8 cellular contexts compared by ENCODE assay signal in genomic region chr15:64460737-64461576, GRCh38. TPM values are rescaled to one million over a fixed set of nuclear protein-coding genes. Genes with fewer than 3 reads are reported as not detected.
DNase-seq lines count a peak whose midpoint lies in the region; ATAC-seq and TF ChIP-seq lines count a peak whose summit lies in the region.

No MANE protein-coding gene starts in this region.

- no peaks in the 10 kb centered on the region for H3K27me3 Mint-ChIP-seq in activated naive CD8-positive, alpha-beta T cell treated with anti-CD3 and anti-CD28 coated beads, Interleukin-2, amount 50 U/mL, for 24 hours
- no peaks in the 10 kb centered on the region for H3K27me3 Mint-ChIP-seq in osteocyte (ENCODE audit: unreplicated experiment)

- DNase-seq in DMS53 (lab: John Stamatoyannopoulos, UW) (peak; percentile 57), DMS53 treated with DMSO at 0.1 percent for 48 hours (lab: John Stamatoyannopoulos, UW; ENCODE audit: unreplicated experiment) (no peak), HT-29 (ENCODE audit: low spot score) (peak; percentile 80), SK-N-DZ (ENCODE audit: low spot score) (peak; percentile 79), Right ventricle myocardium superior (no peak), osteocyte (ENCODE audit: extremely low spot score, unreplicated experiment) (no peak)
- DNase-seq in activated naive CD8-positive, alpha-beta T cell treated with anti-CD3 and anti-CD28 coated beads, Interleukin-2, amount 50 U/mL, for 24 hours: peak; percentile 41

- TF ChIP-seq CTCF in osteocyte (IDR thresholded peaks at IDR 0.05): no peak

- H3K36me3 Mint-ChIP-seq in activated naive CD8-positive, alpha-beta T cell treated with anti-CD3 and anti-CD28 coated beads, Interleukin-2, amount 50 U/mL, for 24 hours (ENCODE audit: low read depth): peaks cover 12% of the 10 kb centered on the region
- H3K36me3 Mint-ChIP-seq in osteocyte (ENCODE audit: unreplicated experiment): peaks cover 10% of the 10 kb centered on the region

- H3K4me3 Mint-ChIP-seq in activated naive CD8-positive, alpha-beta T cell treated with anti-CD3 and anti-CD28 coated beads, Interleukin-2, amount 50 U/mL, for 24 hours: peak overlapping the region; percentile 84
- H3K4me3 Mint-ChIP-seq in osteocyte (ENCODE audit: unreplicated experiment): peak overlapping the region; percentile 78

- ATAC-seq in activated naive CD8-positive, alpha-beta T cell treated with anti-CD3 and anti-CD28 coated beads, Interleukin-2, amount 50 U/mL, for 24 hours: peak; percentile 40
- peak; percentile 79 for ATAC-seq in Right ventricle myocardium superior (ENCODE audit: poor library complexity)
- no peak for ATAC-seq in HG03565 (IDR thresholded peaks at IDR 0.05; ENCODE audit: unreplicated experiment)

- no peaks in the 10 kb centered on the region for H3K9me3 Mint-ChIP-seq in activated naive CD8-positive, alpha-beta T cell treated with anti-CD3 and anti-CD28 coated beads, Interleukin-2, amount 50 U/mL, for 24 hours
- no peaks in the 10 kb centered on the region for H3K9me3 Mint-ChIP-seq in osteocyte (ENCODE audit: unreplicated experiment)

- peaks cover 83% of the 10 kb centered on the region for H3K4me1 Mint-ChIP-seq in activated naive CD8-positive, alpha-beta T cell treated with anti-CD3 and anti-CD28 coated beads, Interleukin-2, amount 50 U/mL, for 24 hours
- H3K4me1 Mint-ChIP-seq in osteocyte (ENCODE audit: unreplicated experiment): peaks cover 38% of the 10 kb centered on the region

- peak overlapping the region; percentile 79 for H3K27ac Mint-ChIP-seq in activated naive CD8-positive, alpha-beta T cell treated with anti-CD3 and anti-CD28 coated beads, Interleukin-2, amount 50 U/mL, for 24 hours
- H3K27ac Mint-ChIP-seq in osteocyte (ENCODE audit: unreplicated experiment): peak overlapping the region; percentile 81

- intact Hi-C loops in Right ventricle myocardium superior (cut with DNase I): no loop called here

RNA-seq across cellular contexts. Expression of gene ZNF609, which starts 0.6 kb away (rescaled TPM):
- 19.4 and 22.8 TPM in 2 replicates for total RNA-seq in HT-29 (2014; rRNA removed; shearing (Covaris generic))
- 15.0 and 16.2 TPM in 2 replicates for polyA plus RNA-seq in SK-N-DZ (2014; cell fraction: cytosol; rRNA removed)
- polyA plus RNA-seq in SK-N-DZ (2014; cell fraction: nucleus; rRNA removed): 7.6 and 12.0 TPM in 2 replicates
- total RNA-seq in Right ventricle myocardium superior: 15.5 TPM
- 31.7 and 35.1 TPM in 2 replicates for total RNA-seq in osteocyte

Comparison
In these comparisons a context has a peak if more than half of its experiments do, and no peak if none do; other contexts are left out.
1. DNase-seq: peak in DMS53 (single experiment), HT-29 (single experiment), SK-N-DZ (single experiment) and activated naive CD8-positive, alpha-beta T cell treated with anti-CD3 and anti-CD28 coated beads, Interleukin-2, amount 50 U/mL, for 24 hours (single experiment); none in DMS53 treated with DMSO at 0.1 percent for 48 hours (single experiment), Right ventricle myocardium superior (single experiment) and osteocyte (single experiment).